ENCODE assay signal across 1 cellular context in the genomic region with DNA sequence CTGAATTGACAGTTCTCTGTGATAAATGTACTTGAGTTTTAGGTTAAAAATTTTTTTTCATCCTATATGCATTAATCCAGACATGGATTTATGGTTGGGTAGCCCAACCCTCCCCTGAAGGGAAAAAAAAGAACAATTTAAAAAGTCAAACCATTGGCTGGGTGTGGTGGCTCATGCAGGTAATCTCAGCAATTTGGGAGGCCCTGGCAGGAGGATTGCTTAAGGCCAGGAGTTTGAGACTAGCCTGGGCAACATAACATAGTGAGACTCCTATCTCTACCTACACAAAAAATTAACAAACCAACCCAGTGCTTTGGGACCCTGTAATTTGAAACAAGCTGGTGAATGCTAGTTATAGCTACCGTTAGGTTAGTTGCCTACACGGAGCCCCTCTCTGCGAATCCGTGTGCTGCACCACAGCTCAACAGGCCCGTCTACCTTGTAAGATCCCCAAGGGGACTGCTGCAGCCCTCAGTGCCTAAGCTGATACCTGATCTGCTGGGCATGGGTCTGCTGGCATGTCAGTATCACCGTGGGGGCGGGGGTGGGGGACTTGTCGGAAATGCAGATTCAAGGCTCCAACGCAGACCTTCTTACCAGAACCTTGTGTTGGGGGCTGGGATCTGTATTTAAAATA.
TF ChIP-seq lines count a peak whose summit lies in the region.

No MANE protein-coding gene starts in this region.

TF ChIP-seq in K562, 482 proteins besides CTCF, POLR2A, EP300 and RAD21:
- TF ChIP-seq, protein P1, sequence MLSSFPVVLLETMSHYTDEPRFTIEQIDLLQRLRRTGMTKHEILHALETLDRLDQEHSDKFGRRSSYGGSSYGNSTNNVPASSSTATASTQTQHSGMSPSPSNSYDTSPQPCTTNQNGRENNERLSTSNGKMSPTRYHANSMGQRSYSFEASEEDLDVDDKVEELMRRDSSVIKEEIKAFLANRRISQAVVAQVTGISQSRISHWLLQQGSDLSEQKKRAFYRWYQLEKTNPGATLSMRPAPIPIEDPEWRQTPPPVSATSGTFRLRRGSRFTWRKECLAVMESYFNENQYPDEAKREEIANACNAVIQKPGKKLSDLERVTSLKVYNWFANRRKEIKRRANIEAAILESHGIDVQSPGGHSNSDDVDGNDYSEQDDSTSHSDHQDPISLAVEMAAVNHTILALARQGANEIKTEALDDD (IDR thresholded peaks at IDR 0.05), result peak; percentile 43; the same call in 1 of the 2 replicates
- TF ChIP-seq ZNF384 (IDR thresholded peaks at IDR 0.05; ENCODE audit: low read depth, low read length) (no peak), ZNF316 (IDR thresholded peaks at IDR 0.05) (peak; percentile 40; the same call in 1 of the 2 replicates), ERF (CRISPR knock-in tag; IDR thresholded peaks at IDR 0.05) (no peak), C11orf30 (IDR thresholded peaks at IDR 0.05; ENCODE audit: low read depth) (peak; percentile 33; the same call in 1 of the 2 replicates), ZNF717 (CRISPR knock-in tag; IDR thresholded peaks at IDR 0.05) (no peak)
